18 cellular contexts compared by ENCODE assay signal in the genomic region with DNA sequence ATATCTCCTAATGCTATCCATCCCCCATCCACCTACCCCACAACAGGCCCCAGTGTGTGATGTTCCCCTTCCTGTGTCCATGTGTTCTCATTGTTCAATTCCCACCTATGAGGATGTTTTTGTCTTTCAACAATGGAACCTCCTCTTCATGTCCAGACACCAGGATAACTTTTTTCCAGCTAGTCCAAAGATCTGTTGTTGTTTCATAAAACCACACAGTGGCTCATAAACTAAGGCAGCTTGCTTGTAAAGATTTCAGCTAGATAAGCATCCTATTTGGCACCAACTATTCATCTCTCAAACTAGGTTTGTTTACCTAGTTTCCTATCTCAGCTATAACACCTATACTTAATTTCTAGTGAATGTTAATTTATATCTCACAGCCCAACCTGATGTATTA.
DNase-seq lines count a peak whose midpoint lies in the region; TF ChIP-seq lines count a peak whose summit lies in the region.
"Had no signal": no experiment of that assay in that cellular context is flagged by ENCODE, and none has a peak within 500 bp of the region (broad histone marks: within the 10 kb centered on the region; RNA-seq: fewer than 3 reads in every experiment).

No MANE protein-coding gene starts in this region.

- dilution Hi-C loops in mammary epithelial cell (cut with HindIII; ENCODE audit: low sequenced_read_pairs), result no loop called here

- H3K4me2 ChIP-seq in mammary epithelial cell (ENCODE audit: insufficient read depth, low read depth, low read length), result no peak overlapping the region

- H3K9me3 ChIP-seq in mammary epithelial cell (replicated peaks; ENCODE audit: insufficient read depth, low read length), result peaks cover 8% of the 10 kb centered on the region
- peaks cover 3 to 10% of the 10 kb centered on the region in 2 donors for H3K9me3 ChIP-seq in breast epithelium
- H3K9me3 ChIP-seq: SJSA1 had no signal

- TF ChIP-seq CTCF in mammary epithelial cell (conservative IDR thresholded peaks at IDR 0.05 in 1 of 2, IDR thresholded peaks at IDR 0.05 in 1 of 2; ENCODE audit: extremely low read depth in 1 of 2, insufficient read depth in 1 of 2, low read depth in 1 of 2, low read length in 2 of 2), result no peak
- no peak for TF ChIP-seq CTCF in breast epithelium (IDR thresholded peaks at IDR 0.05)
- no peak for TF ChIP-seq CTCF in VCaP (conservative IDR thresholded peaks at IDR 0.05)

- H3K9ac ChIP-seq in mammary epithelial cell (ENCODE audit: insufficient read depth, low read length), result no peak overlapping the region

- no peaks in the 10 kb centered on the region for H3K36me3 ChIP-seq in mammary epithelial cell (ENCODE audit: insufficient read depth, low read length)
- no peaks in the 10 kb centered on the region for H3K36me3 ChIP-seq in breast epithelium
- H3K36me3 ChIP-seq: SJSA1 had no signal

- H3K79me2 ChIP-seq in mammary epithelial cell (ENCODE audit: insufficient read depth, low read length), result no peaks in the 10 kb centered on the region

- H3K4me1 ChIP-seq in mammary epithelial cell (ENCODE audit: insufficient read depth, low read length), result peaks cover 20% of the 10 kb centered on the region
- H3K4me1 ChIP-seq in breast epithelium, result no peaks in the 10 kb centered on the region

- no TSS peak for BruUV-seq in mammary epithelial cell (replicated peaks; lab: Mats Ljungman, UMichigan)

- TF ChIP-seq POLR2A in breast epithelium (IDR thresholded peaks at IDR 0.05), result no peak

- CTCF ChIA-PET in mammary epithelial cell (lab: Charles Lee; ENCODE audit: low non-redundant PET), result no interaction called here

- intact Hi-C loops in mammary epithelial cell (cut with micrococcal nuclease) (no loop called here), breast epithelium (cut with DNase I; ENCODE audit: low total_unique reads) (no loop called here)

- peak; percentile 71 for DNase-seq in mammary epithelial cell
- DNase-seq in breast epithelium (ENCODE audit: low spot score in 2 of 2), result no peak
- DNase-seq in LoVo (ENCODE audit: low spot score), result peak; percentile 28
- DNase-seq in activated naive CD4-positive, alpha-beta T cell (lab: John Stamatoyannopoulos, UW), result no peak
- DNase-seq in activated CD8-positive, alpha-beta memory T cell treated with anti-CD3 and anti-CD28 coated beads for 24 hours, result no peak
- no peak for DNase-seq in activated CD8-positive, alpha-beta memory T cell treated with anti-CD3 and anti-CD28 coated beads, Interleukin-2, amount 50 U/mL, for 4 hours
- DNase-seq in activated effector memory CD4-positive, alpha-beta T cell treated with Interleukin-2 at 50 U/mL for 16 hours, result no peak
- DNase-seq: ACHN; Calu3; CD4-positive, CD25-positive, alpha-beta regulatory T cell; H7; Kasumi-1; NCI-H1694 treated with DMSO at 0.1 percent for 48 hours; NCI-H510A; OCI-M1; SW 1271 had no signal

- H3K27me3 ChIP-seq in mammary epithelial cell (ENCODE audit: insufficient read depth, low read length) (no peaks in the 10 kb centered on the region), breast epithelium (no peaks in the 10 kb centered on the region)
- H3K27me3 ChIP-seq: SJSA1 had no signal

- H3K27ac ChIP-seq in mammary epithelial cell (ENCODE audit: insufficient read depth, low read depth, low read length) (no peak overlapping the region), breast epithelium (no peak overlapping the region), VCaP (peak overlapping the region; percentile 87)
- H3K27ac ChIP-seq: SJSA1 had no signal

- in situ Hi-C loops in mammary epithelial cell (cut with MboI; ENCODE audit: low sequenced_read_pairs in 2 of 2), result no loop called here

- H4K20me1 ChIP-seq in mammary epithelial cell (ENCODE audit: insufficient read depth, low read length), result no peaks in the 10 kb centered on the region

- H3K4me3 ChIP-seq in mammary epithelial cell (replicated peaks in 1 of 3; ENCODE audit: insufficient read depth in 1 of 3, low read depth in 2 of 3, low read length in 3 of 3) (no peak overlapping the region), breast epithelium (no peak overlapping the region)
- H3K4me3 ChIP-seq: SJSA1 had no signal

- H2AFZ ChIP-seq in mammary epithelial cell (ENCODE audit: low read depth, low read length), result peak overlapping the region; percentile 37

Comparison
In these comparisons a context has a peak if more than half of its experiments do, and no peak if none do; other contexts are left out.
1. DNase-seq: peak in mammary epithelial cell (single experiment) and LoVo (single experiment); none in breast epithelium (0 of 2), activated naive CD4-positive, alpha-beta T cell (0 of 4), activated CD8-positive, alpha-beta memory T cell treated with anti-CD3 and anti-CD28 coated beads for 24 hours (single experiment), activated CD8-positive, alpha-beta memory T cell treated with anti-CD3 and anti-CD28 coated beads, Interleukin-2, amount 50 U/mL, for 4 hours (single experiment) and activated effector memory CD4-positive, alpha-beta T cell treated with Interleukin-2 at 50 U/mL for 16 hours (single experiment).